9 cellular contexts compared by ENCODE assay signal in genomic region chr7:26293569-26294308, GRCh38. TPM values are rescaled to one million over a fixed set of nuclear protein-coding genes. Genes with fewer than 3 reads are reported as not detected.
DNase-seq lines count a peak whose midpoint lies in the region; ATAC-seq and TF ChIP-seq lines count a peak whose summit lies in the region.
"Had no signal": no experiment of that assay in that cellular context is flagged by ENCODE, and none has a peak within 500 bp of the region (broad histone marks: within the 10 kb centered on the region; RNA-seq: fewer than 3 reads in every experiment).

No MANE protein-coding gene starts in this region.

- DNase-seq in T-helper 2 cell: peak in 4 of 5 experiments; percentile 28 to 97 (median 59)
- DNase-seq in dorsolateral prefrontal cortex: no peak
- peak; percentile 51 to 77 for DNase-seq in stimulated activated effector memory CD8-positive, alpha-beta T cell treated with anti-CD3 and anti-CD28 coated beads, Interleukin-12 subunit alpha, Interleukin-12 subunit beta, amount 100 ng/mL, for 72 hours (ENCODE audit: low spot score in 2 of 2)
- no peak for DNase-seq in NCI-H526 (lab: John Stamatoyannopoulos, UW)
- no peak for DNase-seq in glomerular visceral epithelial cell (ENCODE audit: extremely low spot score)
- no peak for DNase-seq in hepatic stellate cell (ENCODE audit: low spot score)
- DNase-seq: IMR-90 had no signal

- peaks cover 37% of the 10 kb centered on the region for H3K36me3 Mint-ChIP-seq in stimulated activated effector memory CD8-positive, alpha-beta T cell treated with anti-CD3 and anti-CD28 coated beads, Interleukin-12 subunit alpha, Interleukin-12 subunit beta, amount 100 ng/mL, for 72 hours

- H3K27ac Mint-ChIP-seq in stimulated activated effector memory CD8-positive, alpha-beta T cell treated with anti-CD3 and anti-CD28 coated beads, Interleukin-12 subunit alpha, Interleukin-12 subunit beta, amount 100 ng/mL, for 72 hours: peak overlapping the region; percentile 97

- no peaks in the 10 kb centered on the region for H3K9me3 Mint-ChIP-seq in stimulated activated effector memory CD8-positive, alpha-beta T cell treated with anti-CD3 and anti-CD28 coated beads, Interleukin-12 subunit alpha, Interleukin-12 subunit beta, amount 100 ng/mL, for 72 hours

- peaks cover 0 to 4% (median 0%) of the 10 kb centered on the region in 45 donors for H3K27me3 ChIP-seq in dorsolateral prefrontal cortex

- H3K4me3 Mint-ChIP-seq in stimulated activated effector memory CD8-positive, alpha-beta T cell treated with anti-CD3 and anti-CD28 coated beads, Interleukin-12 subunit alpha, Interleukin-12 subunit beta, amount 100 ng/mL, for 72 hours: peak overlapping the region; percentile 97

- no peak for TF ChIP-seq CTCF in dorsolateral prefrontal cortex (IDR thresholded peaks at IDR 0.05 in 54 of 56, conservative IDR thresholded peaks at IDR 0.05 in 2 of 56; ENCODE audit: low read depth in 1 of 56, partially characterized antibody in 56 of 56)

- intact Hi-C loops in dorsolateral prefrontal cortex (cut with DNase I): loop anchor here (2.0 to 10.0 kb wide), 2 partner anchors 89 to 93 kb away; partner anchors contain the start of genes CBX3 (in 2 of the 2) and HNRNPA2B1 (in 2 of the 2)

- ATAC-seq in GM18909 (IDR thresholded peaks at IDR 0.05; ENCODE audit: poor library complexity, unreplicated experiment): peak; percentile 73
- peak; percentile 58 for ATAC-seq in HG03095 (IDR thresholded peaks at IDR 0.05; ENCODE audit: unreplicated experiment)
- peak; percentile 92 for ATAC-seq in stimulated activated effector memory CD8-positive, alpha-beta T cell treated with anti-CD3 and anti-CD28 coated beads, Interleukin-12 subunit alpha, Interleukin-12 subunit beta, amount 100 ng/mL, for 72 hours

- peak overlapping the region in 8 of 59 donors; percentile 12 to 86 (median 31) for H3K27ac ChIP-seq in dorsolateral prefrontal cortex

- H3K4me3 ChIP-seq in dorsolateral prefrontal cortex: peak overlapping the region in 55 of 59 donors; percentile 3 to 86 (median 70)

- H3K4me1 Mint-ChIP-seq in stimulated activated effector memory CD8-positive, alpha-beta T cell treated with anti-CD3 and anti-CD28 coated beads, Interleukin-12 subunit alpha, Interleukin-12 subunit beta, amount 100 ng/mL, for 72 hours: peaks cover 44% of the 10 kb centered on the region

RNA-seq across cellular contexts. Expression of gene SNX10, which starts 2.1 kb away (rescaled TPM):
- 100 to 1,000 TPM in 40 of 120 experiments, 10 to 100 TPM in 80; 12.4 to 140 (median 89.4) TPM for total RNA-seq in dorsolateral prefrontal cortex
- total RNA-seq: IMR-90 had no signal

Comparison
In these comparisons a context has a peak if more than half of its experiments do, and no peak if none do; other contexts are left out.
1. DNase-seq: peak in T-helper 2 cell (4 of 5) and stimulated activated effector memory CD8-positive, alpha-beta T cell treated with anti-CD3 and anti-CD28 coated beads, Interleukin-12 subunit alpha, Interleukin-12 subunit beta, amount 100 ng/mL, for 72 hours (2 of 2); none in dorsolateral prefrontal cortex (0 of 10), NCI-H526 (0 of 2), glomerular visceral epithelial cell (single experiment) and hepatic stellate cell (single experiment).
2. Peak in every context shown above with its lines, with median percentiles within 50 percentile points of each other: ATAC-seq.